1 cellular context compared by ENCODE assay signal in the genomic region with DNA sequence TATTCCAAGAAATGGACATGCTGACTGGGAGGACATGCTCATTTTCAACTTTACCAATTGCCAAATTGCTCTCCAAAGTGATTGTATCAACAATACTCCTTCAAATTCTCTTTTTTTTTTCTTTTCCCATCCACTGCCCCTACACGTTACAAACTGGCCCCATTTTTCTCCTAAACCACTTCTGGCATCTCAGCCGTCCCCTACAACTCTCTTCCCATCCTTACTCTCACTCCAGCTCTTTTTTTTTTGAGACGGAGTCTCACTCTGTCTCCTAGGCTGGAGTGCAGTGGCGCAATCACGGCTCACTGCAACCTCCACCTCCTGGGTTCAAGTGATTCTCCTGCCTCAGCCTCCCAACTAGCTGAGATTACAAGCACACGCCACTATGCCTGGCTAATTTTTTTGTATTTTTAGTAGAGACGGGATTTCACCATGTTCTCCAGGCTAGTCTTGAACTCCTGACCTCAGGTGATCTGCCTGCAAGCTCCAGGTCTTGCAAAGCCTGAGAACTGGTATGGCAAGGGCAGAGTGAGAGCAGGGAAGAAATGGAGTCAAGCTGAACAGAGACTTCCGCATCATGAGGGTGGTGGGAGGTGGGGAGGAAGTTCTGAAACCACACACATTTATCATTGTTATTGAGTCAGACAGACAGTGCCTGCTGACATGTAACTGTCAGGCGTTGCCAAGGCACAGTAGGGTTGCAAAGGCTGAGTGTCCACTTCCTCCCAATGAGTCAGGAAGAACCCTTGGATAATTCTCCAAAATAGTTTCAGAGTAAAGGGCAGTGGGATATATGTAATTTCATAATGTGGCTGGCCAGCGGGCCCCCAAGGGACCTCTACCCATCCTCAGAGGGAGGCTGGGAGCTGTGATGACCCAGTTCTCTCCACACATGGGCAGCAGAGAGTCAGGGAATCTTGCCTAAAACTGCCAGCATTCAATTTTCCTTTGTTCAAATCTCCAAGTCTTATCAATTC.
TF ChIP-seq lines count a peak whose summit lies in the region.

No MANE protein-coding gene starts in this region.

TF ChIP-seq in K562, 482 proteins besides CTCF, POLR2A, EP300 and RAD21 (continued from another document and continues in another):
- TF ChIP-seq DEAF1 (CRISPR knock-in tag; IDR thresholded peaks at IDR 0.05) (peak; percentile 27; the same call in 1 of the 2 replicates), CBX1 (IDR thresholded peaks at IDR 0.05; ENCODE audit: low read depth) (no peak; the same call in 1 of the 2 replicates), SMARCC2 (IDR thresholded peaks at IDR 0.05; ENCODE audit: low read depth) (peak; percentile 56; the same call in 1 of the 2 replicates), ZNF75A (CRISPR knock-in tag; IDR thresholded peaks at IDR 0.05) (no peak), CC2D1A (IDR thresholded peaks at IDR 0.05) (peak; percentile 68; the same call in 1 of the 2 replicates), ZNF3 (CRISPR knock-in tag; IDR thresholded peaks at IDR 0.05) (no peak), ARID3B (CRISPR knock-in tag; IDR thresholded peaks at IDR 0.05; ENCODE audit: borderline replicate concordance) (no peak), TRIM25 (IDR thresholded peaks at IDR 0.05; ENCODE audit: borderline replicate concordance) (no peak), FIP1L1 (IDR thresholded peaks at IDR 0.05; ENCODE audit: low read depth, low read length, poor library complexity, severe bottlenecking) (no peak), E4F1 (CRISPR knock-in tag; IDR thresholded peaks at IDR 0.05; ENCODE audit: borderline replicate concordance) (no peak), XRCC3 (IDR thresholded peaks at IDR 0.05) (no peak), RBM25 (IDR thresholded peaks at IDR 0.05; ENCODE audit: low read depth, low read length, severe bottlenecking) (no peak), CHCHD3 (CRISPR knock-in tag; IDR thresholded peaks at IDR 0.05) (no peak), RERE (CRISPR knock-in tag; IDR thresholded peaks at IDR 0.05; ENCODE audit: borderline replicate concordance) (no peak), JUND (IDR thresholded peaks at IDR 0.05; ENCODE audit: borderline replicate concordance, low read depth, low read length) (peak; percentile 92), JUND (tag; IDR thresholded peaks at IDR 0.05; ENCODE audit: borderline replicate concordance, low read depth, low read length) (peak; percentile 88; the same call in 2 of the 3 replicates), ZNF232 (CRISPR knock-in tag; IDR thresholded peaks at IDR 0.05) (no peak), TSC22D4 (tag; IDR thresholded peaks at IDR 0.05) (no peak), ZNF740 (CRISPR knock-in tag; IDR thresholded peaks at IDR 0.05) (no peak), ZNF740 (tag; IDR thresholded peaks at IDR 0.05) (0 out of 4 replicates have a peak, but pooled peaks of 1 of the 2 experiments have one; percentile 36), SRSF3 (IDR thresholded peaks at IDR 0.05; ENCODE audit: insufficient read depth, low read length) (no peak), ELF4 (CRISPR knock-in tag; IDR thresholded peaks at IDR 0.05) (peak; percentile 88), SMAD4 (CRISPR knock-in tag; conservative IDR thresholded peaks at IDR 0.05) (peak; percentile 83), ZKSCAN8 (CRISPR knock-in tag; IDR thresholded peaks at IDR 0.05) (0 out of 2 replicates have a peak, but pooled peaks have one; percentile 18), NCOA1 (IDR thresholded peaks at IDR 0.05; ENCODE audit: low read depth) (peak; percentile 70; the same call in 1 of the 2 replicates), ELF1 (tag; IDR thresholded peaks at IDR 0.05) (peak; percentile 82), GATA2 (CRISPR knock-in tag; IDR thresholded peaks at IDR 0.05) (no peak; the same call in 1 of the 2 replicates), SRSF1 (IDR thresholded peaks at IDR 0.05; ENCODE audit: low read depth, low read length) (no peak), SREBF2 (CRISPR knock-in tag; IDR thresholded peaks at IDR 0.05) (no peak), ZBTB17 (CRISPR knock-in tag; IDR thresholded peaks at IDR 0.05) (peak; percentile 69; the same call in 1 of the 2 replicates), RUNX1 (IDR thresholded peaks at IDR 0.05; ENCODE audit: low read depth) (no peak), THAP12 (CRISPR knock-in tag; IDR thresholded peaks at IDR 0.05) (no peak), ZNF830 (CRISPR knock-in tag; IDR thresholded peaks at IDR 0.05) (no peak)
- TF ChIP-seq, protein P1, sequence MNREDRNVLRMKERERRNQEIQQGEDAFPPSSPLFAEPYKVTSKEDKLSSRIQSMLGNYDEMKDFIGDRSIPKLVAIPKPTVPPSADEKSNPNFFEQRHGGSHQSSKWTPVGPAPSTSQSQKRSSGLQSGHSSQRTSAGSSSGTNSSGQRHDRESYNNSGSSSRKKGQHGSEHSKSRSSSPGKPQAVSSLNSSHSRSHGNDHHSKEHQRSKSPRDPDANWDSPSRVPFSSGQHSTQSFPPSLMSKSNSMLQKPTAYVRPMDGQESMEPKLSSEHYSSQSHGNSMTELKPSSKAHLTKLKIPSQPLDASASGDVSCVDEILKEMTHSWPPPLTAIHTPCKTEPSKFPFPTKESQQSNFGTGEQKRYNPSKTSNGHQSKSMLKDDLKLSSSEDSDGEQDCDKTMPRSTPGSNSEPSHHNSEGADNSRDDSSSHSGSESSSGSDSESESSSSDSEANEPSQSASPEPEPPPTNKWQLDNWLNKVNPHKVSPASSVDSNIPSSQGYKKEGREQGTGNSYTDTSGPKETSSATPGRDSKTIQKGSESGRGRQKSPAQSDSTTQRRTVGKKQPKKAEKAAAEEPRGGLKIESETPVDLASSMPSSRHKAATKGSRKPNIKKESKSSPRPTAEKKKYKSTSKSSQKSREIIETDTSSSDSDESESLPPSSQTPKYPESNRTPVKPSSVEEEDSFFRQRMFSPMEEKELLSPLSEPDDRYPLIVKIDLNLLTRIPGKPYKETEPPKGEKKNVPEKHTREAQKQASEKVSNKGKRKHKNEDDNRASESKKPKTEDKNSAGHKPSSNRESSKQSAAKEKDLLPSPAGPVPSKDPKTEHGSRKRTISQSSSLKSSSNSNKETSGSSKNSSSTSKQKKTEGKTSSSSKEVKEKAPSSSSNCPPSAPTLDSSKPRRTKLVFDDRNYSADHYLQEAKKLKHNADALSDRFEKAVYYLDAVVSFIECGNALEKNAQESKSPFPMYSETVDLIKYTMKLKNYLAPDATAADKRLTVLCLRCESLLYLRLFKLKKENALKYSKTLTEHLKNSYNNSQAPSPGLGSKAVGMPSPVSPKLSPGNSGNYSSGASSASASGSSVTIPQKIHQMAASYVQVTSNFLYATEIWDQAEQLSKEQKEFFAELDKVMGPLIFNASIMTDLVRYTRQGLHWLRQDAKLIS (CRISPR knock-in tag; IDR thresholded peaks at IDR 0.05): no peak
